2 cellular contexts compared by ENCODE assay signal in the genomic region with DNA sequence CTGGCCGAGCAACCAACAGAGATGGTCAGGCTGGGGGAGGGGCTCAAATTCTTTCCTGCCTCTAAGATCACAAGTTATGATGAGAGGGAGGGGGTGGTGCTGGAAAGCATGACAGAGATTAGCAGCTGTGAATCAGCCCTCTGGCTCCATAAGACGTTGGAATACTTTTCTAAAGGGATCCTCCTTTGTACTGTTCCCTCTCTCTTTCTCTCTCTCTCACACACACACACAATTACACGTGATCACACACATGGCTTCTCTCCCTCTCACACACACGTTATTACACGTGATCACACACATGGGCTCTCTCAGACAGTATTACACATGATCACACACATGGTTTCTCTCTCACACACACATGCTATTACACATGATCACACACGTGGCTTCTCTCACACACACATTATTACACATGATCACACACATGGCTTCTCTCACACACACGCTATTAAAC.
A peak's percentile ranks its signal among the peaks of the same experiment; 100 is the strongest.
TF ChIP-seq lines count a peak whose summit lies in the region.

A gene with protein sequence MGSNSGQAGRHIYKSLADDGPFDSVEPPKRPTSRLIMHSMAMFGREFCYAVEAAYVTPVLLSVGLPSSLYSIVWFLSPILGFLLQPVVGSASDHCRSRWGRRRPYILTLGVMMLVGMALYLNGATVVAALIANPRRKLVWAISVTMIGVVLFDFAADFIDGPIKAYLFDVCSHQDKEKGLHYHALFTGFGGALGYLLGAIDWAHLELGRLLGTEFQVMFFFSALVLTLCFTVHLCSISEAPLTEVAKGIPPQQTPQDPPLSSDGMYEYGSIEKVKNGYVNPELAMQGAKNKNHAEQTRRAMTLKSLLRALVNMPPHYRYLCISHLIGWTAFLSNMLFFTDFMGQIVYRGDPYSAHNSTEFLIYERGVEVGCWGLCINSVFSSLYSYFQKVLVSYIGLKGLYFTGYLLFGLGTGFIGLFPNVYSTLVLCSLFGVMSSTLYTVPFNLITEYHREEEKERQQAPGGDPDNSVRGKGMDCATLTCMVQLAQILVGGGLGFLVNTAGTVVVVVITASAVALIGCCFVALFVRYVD (minus strand): TSS at position 23 of the 454 bp plus-strand sequence. CDS start 110 bp downstream, outside the sequence.

TF ChIP-seq in IMR-90, 13 proteins besides CTCF, POLR2A, EP300 and RAD21:
- no peak for TF ChIP-seq RFX5 (IDR thresholded peaks at IDR 0.05; ENCODE audit: low read depth, low read length)
- TF ChIP-seq CHD1 (IDR thresholded peaks at IDR 0.05; ENCODE audit: low read depth, low read length), result no peak
- peak; percentile 18; the same call in 1 of the 2 replicates for TF ChIP-seq BHLHE40 (IDR thresholded peaks at IDR 0.05; ENCODE audit: low read depth, low read length)
- TF ChIP-seq, protein P1, sequence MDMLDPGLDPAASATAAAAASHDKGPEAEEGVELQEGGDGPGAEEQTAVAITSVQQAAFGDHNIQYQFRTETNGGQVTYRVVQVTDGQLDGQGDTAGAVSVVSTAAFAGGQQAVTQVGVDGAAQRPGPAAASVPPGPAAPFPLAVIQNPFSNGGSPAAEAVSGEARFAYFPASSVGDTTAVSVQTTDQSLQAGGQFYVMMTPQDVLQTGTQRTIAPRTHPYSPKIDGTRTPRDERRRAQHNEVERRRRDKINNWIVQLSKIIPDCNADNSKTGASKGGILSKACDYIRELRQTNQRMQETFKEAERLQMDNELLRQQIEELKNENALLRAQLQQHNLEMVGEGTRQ (IDR thresholded peaks at IDR 0.05; ENCODE audit: low read depth, low read length), result no peak
- no peak for TF ChIP-seq FOS (IDR thresholded peaks at IDR 0.05; ENCODE audit: low read depth, low read length)

TF ChIP-seq in K562, 482 proteins besides CTCF, POLR2A, EP300 and RAD21 (continues in another document):
- TF ChIP-seq ZNF165 (CRISPR knock-in tag; IDR thresholded peaks at IDR 0.05; ENCODE audit: borderline replicate concordance) (no peak), CHD2 (IDR thresholded peaks at IDR 0.05; ENCODE audit: low read depth, low read length) (no peak), CBFA2T3 (IDR thresholded peaks at IDR 0.05) (peak; percentile 28; the same call in 1 of the 2 replicates), TRIM24 (IDR thresholded peaks at IDR 0.05) (0 out of 4 replicates have a peak, but pooled peaks of 1 of the 2 experiments have one; percentile 14), JUN (IDR thresholded peaks at IDR 0.05; ENCODE audit: borderline replicate concordance, low read depth, low read length) (no peak), JUN (CRISPR knock-in tag; IDR thresholded peaks at IDR 0.05; ENCODE audit: borderline replicate concordance) (no peak), CEBPG (CRISPR knock-in tag; IDR thresholded peaks at IDR 0.05) (no peak), CEBPG (tag; conservative IDR thresholded peaks at IDR 0.05 in 1 of 2, IDR thresholded peaks at IDR 0.05 in 1 of 2) (no peak), ZNF134 (CRISPR knock-in tag; conservative IDR thresholded peaks at IDR 0.05) (no peak), ARID1B (IDR thresholded peaks at IDR 0.05) (peak; percentile 31; the same call in 1 of the 2 replicates), XRCC3 (IDR thresholded peaks at IDR 0.05) (no peak), HDAC1 (IDR thresholded peaks at IDR 0.05) (no peak), ZNF431 (CRISPR knock-in tag; IDR thresholded peaks at IDR 0.05) (no peak), JUND (IDR thresholded peaks at IDR 0.05; ENCODE audit: borderline replicate concordance, low read depth, low read length) (peak; percentile 11; the same call in 1 of the 2 replicates), JUND (tag; IDR thresholded peaks at IDR 0.05; ENCODE audit: borderline replicate concordance, low read depth, low read length) (peak; percentile 32; the same call in 2 of the 3 replicates), FOS (IDR thresholded peaks at IDR 0.05; ENCODE audit: extremely low read depth, insufficient read length) (no peak), SMC3 (conservative IDR thresholded peaks at IDR 0.05; ENCODE audit: insufficient read depth, low read depth, low read length) (no peak), ZNF583 (CRISPR knock-in tag; IDR thresholded peaks at IDR 0.05) (no peak), MTA2 (IDR thresholded peaks at IDR 0.05; ENCODE audit: low read depth) (0 out of 2 replicates have a peak, but pooled peaks have one; percentile 5), YY1 (IDR thresholded peaks at IDR 0.05; ENCODE audit: borderline replicate concordance in 1 of 3, control insufficient read depth in 1 of 3, extremely low read depth in 1 of 3, insufficient read depth in 3 of 3, insufficient read length in 1 of 3, insufficient replicate concordance in 2 of 3, low read depth in 1 of 3, low read length in 2 of 3) (no peak), MYBL2 (IDR thresholded peaks at IDR 0.05; ENCODE audit: low read depth) (no peak), MYBL2 (CRISPR knock-in tag; IDR thresholded peaks at IDR 0.05; ENCODE audit: borderline replicate concordance) (no peak), SETDB1 (IDR thresholded peaks at IDR 0.05; ENCODE audit: low read length) (no peak), L3MBTL2 (IDR thresholded peaks at IDR 0.05) (peak; percentile 23; the same call in 1 of the 2 replicates), LEF1 (IDR thresholded peaks at IDR 0.05) (peak; percentile 61; the same call in 1 of the 2 replicates), ASH1L (IDR thresholded peaks at IDR 0.05; ENCODE audit: borderline replicate concordance, low read depth, partially characterized antibody) (no peak), NFE2 (IDR thresholded peaks at IDR 0.05; ENCODE audit: low read depth) (no peak), ZBTB8A (IDR thresholded peaks at IDR 0.05; ENCODE audit: partially characterized antibody) (no peak), ZNF316 (IDR thresholded peaks at IDR 0.05) (no peak), ZNF224 (CRISPR knock-in tag; IDR thresholded peaks at IDR 0.05) (no peak), RBM22 (IDR thresholded peaks at IDR 0.05; ENCODE audit: low read depth, low read length, poor library complexity, severe bottlenecking) (no peak)
- TF ChIP-seq, protein P2, sequence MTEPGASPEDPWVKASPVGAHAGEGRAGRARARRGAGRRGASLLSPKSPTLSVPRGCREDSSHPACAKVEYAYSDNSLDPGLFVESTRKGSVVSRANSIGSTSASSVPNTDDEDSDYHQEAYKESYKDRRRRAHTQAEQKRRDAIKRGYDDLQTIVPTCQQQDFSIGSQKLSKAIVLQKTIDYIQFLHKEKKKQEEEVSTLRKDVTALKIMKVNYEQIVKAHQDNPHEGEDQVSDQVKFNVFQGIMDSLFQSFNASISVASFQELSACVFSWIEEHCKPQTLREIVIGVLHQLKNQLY (CRISPR knock-in tag; conservative IDR thresholded peaks at IDR 0.05), result no peak
- TF ChIP-seq, protein P3, sequence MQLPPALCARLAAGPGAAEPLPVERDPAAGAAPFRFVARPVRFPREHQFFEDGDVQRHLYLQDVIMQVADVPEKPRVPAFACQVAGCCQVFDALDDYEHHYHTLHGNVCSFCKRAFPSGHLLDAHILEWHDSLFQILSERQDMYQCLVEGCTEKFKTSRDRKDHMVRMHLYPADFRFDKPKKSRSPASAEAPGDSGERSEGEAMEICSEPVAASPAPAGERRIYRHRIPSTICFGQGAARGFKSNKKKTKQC (CRISPR knock-in tag; IDR thresholded peaks at IDR 0.05), result no peak
- TF ChIP-seq, protein P4, sequence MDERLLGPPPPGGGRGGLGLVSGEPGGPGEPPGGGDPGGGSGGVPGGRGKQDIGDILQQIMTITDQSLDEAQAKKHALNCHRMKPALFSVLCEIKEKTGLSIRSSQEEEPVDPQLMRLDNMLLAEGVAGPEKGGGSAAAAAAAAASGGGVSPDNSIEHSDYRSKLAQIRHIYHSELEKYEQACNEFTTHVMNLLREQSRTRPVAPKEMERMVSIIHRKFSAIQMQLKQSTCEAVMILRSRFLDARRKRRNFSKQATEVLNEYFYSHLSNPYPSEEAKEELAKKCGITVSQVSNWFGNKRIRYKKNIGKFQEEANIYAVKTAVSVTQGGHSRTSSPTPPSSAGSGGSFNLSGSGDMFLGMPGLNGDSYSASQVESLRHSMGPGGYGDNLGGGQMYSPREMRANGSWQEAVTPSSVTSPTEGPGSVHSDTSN (CRISPR knock-in tag; IDR thresholded peaks at IDR 0.05; ENCODE audit: low read depth), result no peak
- TF ChIP-seq, protein P4 (tag; conservative IDR thresholded peaks at IDR 0.05; ENCODE audit: low read depth), result 0 out of 2 replicates have a peak, but pooled peaks have one; percentile 18
- TF ChIP-seq, protein P5, sequence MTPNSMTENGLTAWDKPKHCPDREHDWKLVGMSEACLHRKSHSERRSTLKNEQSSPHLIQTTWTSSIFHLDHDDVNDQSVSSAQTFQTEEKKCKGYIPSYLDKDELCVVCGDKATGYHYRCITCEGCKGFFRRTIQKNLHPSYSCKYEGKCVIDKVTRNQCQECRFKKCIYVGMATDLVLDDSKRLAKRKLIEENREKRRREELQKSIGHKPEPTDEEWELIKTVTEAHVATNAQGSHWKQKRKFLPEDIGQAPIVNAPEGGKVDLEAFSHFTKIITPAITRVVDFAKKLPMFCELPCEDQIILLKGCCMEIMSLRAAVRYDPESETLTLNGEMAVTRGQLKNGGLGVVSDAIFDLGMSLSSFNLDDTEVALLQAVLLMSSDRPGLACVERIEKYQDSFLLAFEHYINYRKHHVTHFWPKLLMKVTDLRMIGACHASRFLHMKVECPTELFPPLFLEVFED (CRISPR knock-in tag; conservative IDR thresholded peaks at IDR 0.05), result peak; percentile 80; the same call in 1 of the 2 replicates
- TF ChIP-seq, protein P6, sequence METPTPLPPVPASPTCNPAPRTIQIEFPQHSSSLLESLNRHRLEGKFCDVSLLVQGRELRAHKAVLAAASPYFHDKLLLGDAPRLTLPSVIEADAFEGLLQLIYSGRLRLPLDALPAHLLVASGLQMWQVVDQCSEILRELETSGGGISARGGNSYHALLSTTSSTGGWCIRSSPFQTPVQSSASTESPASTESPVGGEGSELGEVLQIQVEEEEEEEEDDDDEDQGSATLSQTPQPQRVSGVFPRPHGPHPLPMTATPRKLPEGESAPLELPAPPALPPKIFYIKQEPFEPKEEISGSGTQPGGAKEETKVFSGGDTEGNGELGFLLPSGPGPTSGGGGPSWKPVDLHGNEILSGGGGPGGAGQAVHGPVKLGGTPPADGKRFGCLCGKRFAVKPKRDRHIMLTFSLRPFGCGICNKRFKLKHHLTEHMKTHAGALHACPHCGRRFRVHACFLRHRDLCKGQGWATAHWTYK (CRISPR knock-in tag; IDR thresholded peaks at IDR 0.05), result no peak
- TF ChIP-seq, protein P7, sequence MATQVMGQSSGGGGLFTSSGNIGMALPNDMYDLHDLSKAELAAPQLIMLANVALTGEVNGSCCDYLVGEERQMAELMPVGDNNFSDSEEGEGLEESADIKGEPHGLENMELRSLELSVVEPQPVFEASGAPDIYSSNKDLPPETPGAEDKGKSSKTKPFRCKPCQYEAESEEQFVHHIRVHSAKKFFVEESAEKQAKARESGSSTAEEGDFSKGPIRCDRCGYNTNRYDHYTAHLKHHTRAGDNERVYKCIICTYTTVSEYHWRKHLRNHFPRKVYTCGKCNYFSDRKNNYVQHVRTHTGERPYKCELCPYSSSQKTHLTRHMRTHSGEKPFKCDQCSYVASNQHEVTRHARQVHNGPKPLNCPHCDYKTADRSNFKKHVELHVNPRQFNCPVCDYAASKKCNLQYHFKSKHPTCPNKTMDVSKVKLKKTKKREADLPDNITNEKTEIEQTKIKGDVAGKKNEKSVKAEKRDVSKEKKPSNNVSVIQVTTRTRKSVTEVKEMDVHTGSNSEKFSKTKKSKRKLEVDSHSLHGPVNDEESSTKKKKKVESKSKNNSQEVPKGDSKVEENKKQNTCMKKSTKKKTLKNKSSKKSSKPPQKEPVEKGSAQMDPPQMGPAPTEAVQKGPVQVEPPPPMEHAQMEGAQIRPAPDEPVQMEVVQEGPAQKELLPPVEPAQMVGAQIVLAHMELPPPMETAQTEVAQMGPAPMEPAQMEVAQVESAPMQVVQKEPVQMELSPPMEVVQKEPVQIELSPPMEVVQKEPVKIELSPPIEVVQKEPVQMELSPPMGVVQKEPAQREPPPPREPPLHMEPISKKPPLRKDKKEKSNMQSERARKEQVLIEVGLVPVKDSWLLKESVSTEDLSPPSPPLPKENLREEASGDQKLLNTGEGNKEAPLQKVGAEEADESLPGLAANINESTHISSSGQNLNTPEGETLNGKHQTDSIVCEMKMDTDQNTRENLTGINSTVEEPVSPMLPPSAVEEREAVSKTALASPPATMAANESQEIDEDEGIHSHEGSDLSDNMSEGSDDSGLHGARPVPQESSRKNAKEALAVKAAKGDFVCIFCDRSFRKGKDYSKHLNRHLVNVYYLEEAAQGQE (CRISPR knock-in tag; IDR thresholded peaks at IDR 0.05; ENCODE audit: low read depth), result no peak
- TF ChIP-seq, protein P8, sequence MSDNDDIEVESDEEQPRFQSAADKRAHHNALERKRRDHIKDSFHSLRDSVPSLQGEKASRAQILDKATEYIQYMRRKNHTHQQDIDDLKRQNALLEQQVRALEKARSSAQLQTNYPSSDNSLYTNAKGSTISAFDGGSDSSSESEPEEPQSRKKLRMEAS (CRISPR knock-in tag; IDR thresholded peaks at IDR 0.05), result peak; percentile 62
- TF ChIP-seq, protein P9, sequence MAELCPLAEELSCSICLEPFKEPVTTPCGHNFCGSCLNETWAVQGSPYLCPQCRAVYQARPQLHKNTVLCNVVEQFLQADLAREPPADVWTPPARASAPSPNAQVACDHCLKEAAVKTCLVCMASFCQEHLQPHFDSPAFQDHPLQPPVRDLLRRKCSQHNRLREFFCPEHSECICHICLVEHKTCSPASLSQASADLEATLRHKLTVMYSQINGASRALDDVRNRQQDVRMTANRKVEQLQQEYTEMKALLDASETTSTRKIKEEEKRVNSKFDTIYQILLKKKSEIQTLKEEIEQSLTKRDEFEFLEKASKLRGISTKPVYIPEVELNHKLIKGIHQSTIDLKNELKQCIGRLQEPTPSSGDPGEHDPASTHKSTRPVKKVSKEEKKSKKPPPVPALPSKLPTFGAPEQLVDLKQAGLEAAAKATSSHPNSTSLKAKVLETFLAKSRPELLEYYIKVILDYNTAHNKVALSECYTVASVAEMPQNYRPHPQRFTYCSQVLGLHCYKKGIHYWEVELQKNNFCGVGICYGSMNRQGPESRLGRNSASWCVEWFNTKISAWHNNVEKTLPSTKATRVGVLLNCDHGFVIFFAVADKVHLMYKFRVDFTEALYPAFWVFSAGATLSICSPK (IDR thresholded peaks at IDR 0.05; ENCODE audit: borderline replicate concordance), result no peak
- TF ChIP-seq, protein P10, sequence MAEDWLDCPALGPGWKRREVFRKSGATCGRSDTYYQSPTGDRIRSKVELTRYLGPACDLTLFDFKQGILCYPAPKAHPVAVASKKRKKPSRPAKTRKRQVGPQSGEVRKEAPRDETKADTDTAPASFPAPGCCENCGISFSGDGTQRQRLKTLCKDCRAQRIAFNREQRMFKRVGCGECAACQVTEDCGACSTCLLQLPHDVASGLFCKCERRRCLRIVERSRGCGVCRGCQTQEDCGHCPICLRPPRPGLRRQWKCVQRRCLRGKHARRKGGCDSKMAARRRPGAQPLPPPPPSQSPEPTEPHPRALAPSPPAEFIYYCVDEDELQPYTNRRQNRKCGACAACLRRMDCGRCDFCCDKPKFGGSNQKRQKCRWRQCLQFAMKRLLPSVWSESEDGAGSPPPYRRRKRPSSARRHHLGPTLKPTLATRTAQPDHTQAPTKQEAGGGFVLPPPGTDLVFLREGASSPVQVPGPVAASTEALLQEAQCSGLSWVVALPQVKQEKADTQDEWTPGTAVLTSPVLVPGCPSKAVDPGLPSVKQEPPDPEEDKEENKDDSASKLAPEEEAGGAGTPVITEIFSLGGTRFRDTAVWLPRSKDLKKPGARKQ (CRISPR knock-in tag; IDR thresholded peaks at IDR 0.05), result no peak
